In genomic region chr7:23598321-23598720, GRCh38 we compare ENCODE assay signal across 8 cellular contexts. TPM values are rescaled to one million over a fixed set of nuclear protein-coding genes. Genes with fewer than 3 reads are reported as not detected.
DNase-seq lines count a peak whose midpoint lies in the region; ATAC-seq, FAIRE-seq and TF ChIP-seq lines count a peak whose summit lies in the region.

No MANE protein-coding gene starts in this region.

- peaks cover 1% of the 10 kb centered on the region for H3K27me3 Mint-ChIP-seq in IgD-negative memory B cell

- ATAC-seq in GM21619 (IDR thresholded peaks at IDR 0.05; ENCODE audit: unreplicated experiment) (no peak), esophagus mucosa (no peak)

- H3K36me3 ChIP-seq in BLaER1 (no peaks in the 10 kb centered on the region), bronchial epithelial cell (ENCODE audit: control insufficient read depth, insufficient read depth, low read length) (no peaks in the 10 kb centered on the region), muscle layer of duodenum (ENCODE audit: control insufficient read depth in 1 of 2, insufficient read depth in 2 of 2, low read length in 2 of 2) (no peaks in the 10 kb centered on the region)

- H3K9ac ChIP-seq in BLaER1, result peak overlapping the region; percentile 82

- peak overlapping the region; percentile 91 to 97 (median 95) for H3K4me3 Mint-ChIP-seq in IgD-negative memory B cell

- H3K9me3 ChIP-seq in BLaER1 (no peaks in the 10 kb centered on the region), muscle layer of duodenum (ENCODE audit: control insufficient read depth in 1 of 2, low read length in 2 of 2) (no peaks in the 10 kb centered on the region)

- H3K27ac Mint-ChIP-seq in IgD-negative memory B cell, result peak overlapping the region in 2 of 3 donors; percentile 79 to 95

- H3K4me2 ChIP-seq in BLaER1, result peak overlapping the region; percentile 85

- H3K9me3 Mint-ChIP-seq in IgD-negative memory B cell, result no peaks in the 10 kb centered on the region

- no peaks in the 10 kb centered on the region for H3K36me3 Mint-ChIP-seq in IgD-negative memory B cell

- H3K4me1 ChIP-seq in BLaER1 (peaks cover 57% of the 10 kb centered on the region), muscle layer of duodenum (ENCODE audit: control insufficient read depth in 1 of 2, insufficient read depth in 2 of 2, low read length in 2 of 2) (peaks cover 11 to 15% of the 10 kb centered on the region in 2 donors)

- peaks cover 31 to 51% (median 40%) of the 10 kb centered on the region in 3 donors for H3K4me1 Mint-ChIP-seq in IgD-negative memory B cell

- no peak overlapping the region for H3K27ac ChIP-seq in BLaER1
- peak overlapping the region; percentile 83 for H3K27ac ChIP-seq in muscle layer of duodenum (ENCODE audit: low read length)
- no peak overlapping the region for H3K27ac ChIP-seq in substantia nigra (ENCODE audit: low read depth, low read length, poor library complexity, severe bottlenecking)

- DNase-seq in bronchial epithelial cell (ENCODE audit: low read depth) (peak; percentile 53), substantia nigra (lab: John Stamatoyannopoulos, UW) (no peak), A172 (ENCODE audit: low spot score) (no peak)

- FAIRE-seq in bronchial epithelial cell (lab: Jason Lieb, UNC), result no peak

- H3K27me3 ChIP-seq in BLaER1 (no peaks in the 10 kb centered on the region), bronchial epithelial cell (ENCODE audit: control insufficient read depth, insufficient read depth, low read length) (no peaks in the 10 kb centered on the region), muscle layer of duodenum (ENCODE audit: low read depth, low read length) (no peaks in the 10 kb centered on the region)

- H3K4me3 ChIP-seq in BLaER1 (peak overlapping the region; percentile 90), bronchial epithelial cell (ENCODE audit: low read depth, low read length) (peak overlapping the region; percentile 69), muscle layer of duodenum (ENCODE audit: low read depth in 1 of 2, low read length in 2 of 2) (peak overlapping the region; percentile 86)

- no peak for TF ChIP-seq CTCF in bronchial epithelial cell (IDR thresholded peaks at IDR 0.05; ENCODE audit: insufficient read depth, low read length, severe bottlenecking)

- peaks cover 25% of the 10 kb centered on the region; the same call in 1 of the 2 replicates for H4K20me1 ChIP-seq in BLaER1

RNA-seq across cellular contexts. Expression of gene CCDC126, which starts 1.1 kb away (rescaled TPM):
- polyA plus RNA-seq in IgD-negative memory B cell, result 12.7 TPM
- 11.1 and 12.7 TPM in 2 replicates for total RNA-seq in bronchial epithelial cell
- 5.8 TPM for total RNA-seq in esophagus mucosa
- 14.9 and 15.7 TPM in 2 replicates for total RNA-seq in A172 (2014; rRNA removed; shearing (Covaris generic))
